In the genomic region with DNA sequence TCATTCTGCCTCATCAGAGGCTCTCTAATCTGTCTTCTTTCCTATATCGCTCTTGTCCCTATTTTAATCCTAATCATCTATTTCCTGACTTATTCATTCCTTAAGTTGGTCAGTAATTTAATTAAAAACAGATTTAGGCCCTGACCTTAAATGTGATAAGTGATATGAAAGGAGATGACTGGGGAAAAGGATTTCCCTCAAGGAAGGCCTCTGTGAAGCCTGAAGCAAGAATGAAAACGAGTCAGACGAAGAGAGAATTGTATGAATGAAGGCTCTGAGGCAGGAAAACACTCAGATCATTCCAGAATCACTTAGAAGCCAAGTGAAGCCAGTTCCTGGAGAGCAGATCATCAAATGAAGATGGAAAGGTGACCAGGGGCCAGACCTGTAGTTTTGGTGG, we compare ENCODE assay signal across 21 cellular contexts. TPM values are rescaled to one million over a fixed set of nuclear protein-coding genes. Genes with fewer than 3 reads are reported as not detected.
A peak's percentile ranks its signal among the peaks of the same experiment; 100 is the strongest.
DNase-seq lines count a peak whose midpoint lies in the region; ATAC-seq and TF ChIP-seq lines count a peak whose summit lies in the region.
"Had no signal": no experiment of that assay in that cellular context is flagged by ENCODE, and none has a peak within 500 bp of the region (broad histone marks: within the 10 kb centered on the region; RNA-seq: fewer than 3 reads in every experiment).

No MANE protein-coding gene starts in this region.

- H3K9me3 Mint-ChIP-seq in GM23338 = peaks cover 21% of the 10 kb centered on the region

- H3K4me3 ChIP-seq in GM23338 = no peak overlapping the region
- H3K4me3 ChIP-seq in esophagus squamous epithelium = no peak overlapping the region
- no peak overlapping the region for H3K4me3 ChIP-seq in smooth muscle cell
- H3K4me3 ChIP-seq: gastrocnemius medialis, lung had no signal

- DNase-seq in GM23338 (ENCODE audit: low spot score) = no peak
- no peak for DNase-seq in esophagus squamous epithelium (lab: John Stamatoyannopoulos, UW)
- no peak for DNase-seq in smooth muscle cell (lab: John Stamatoyannopoulos, UW; ENCODE audit: unreplicated experiment)
- no peak for DNase-seq in D341Med (ENCODE audit: low spot score)
- DNase-seq: activated CD4-positive, CD25-positive, alpha-beta regulatory T cell treated with anti-CD3 and anti-CD28 coated beads, Interleukin-2, amount 50 U/mL, for 72 hours; activated CD8-positive, alpha-beta memory T cell treated with anti-CD3 and anti-CD28 coated beads for 24 hours; activated T-cell treated with anti-CD3 and anti-CD28 coated beads, Interleukin-2, amount 50 U/mL, for 72 hours; CD8-positive, alpha-beta T cell; gastrocnemius medialis; H7; kidney; nucleus accumbens; retina; T1000 had no signal

- intact Hi-C loops in esophagus squamous epithelium (cut with DNase I) = no loop called here

- no peak overlapping the region for H3K4me3 Mint-ChIP-seq in GM23338
- H3K4me3 Mint-ChIP-seq: activated T-cell treated with anti-CD3 and anti-CD28 coated beads, Interleukin-2, amount 50 U/mL, for 72 hours; CD8-positive, alpha-beta T cell had no signal

- H3K27ac Mint-ChIP-seq in GM23338 = peak overlapping the region; percentile 7; the same call in 1 of the 2 replicates
- H3K27ac Mint-ChIP-seq: CD8-positive, alpha-beta T cell had no signal

- H3K36me3 ChIP-seq in GM23338 (ENCODE audit: insufficient read depth) = peaks cover 31% of the 10 kb centered on the region
- peaks cover 0 to 34% (median 0%) of the 10 kb centered on the region in 3 donors for H3K36me3 ChIP-seq in esophagus squamous epithelium
- H3K36me3 ChIP-seq in smooth muscle cell (ENCODE audit: low read depth) = peaks cover 5% of the 10 kb centered on the region
- H3K36me3 ChIP-seq: gastrocnemius medialis had no signal

- no peak overlapping the region for H3K9ac ChIP-seq in smooth muscle cell (ENCODE audit: low read depth)

- ATAC-seq in GM23338 = no peak
- no peak for ATAC-seq in SK-N-SH treated with all-trans-retinoic acid at 6 μM for 48 hours
- ATAC-seq in GM18868 (IDR thresholded peaks at IDR 0.05; ENCODE audit: unreplicated experiment) = no peak
- no peak for ATAC-seq in HG03097 (IDR thresholded peaks at IDR 0.05; ENCODE audit: low FRiP score, unreplicated experiment)
- ATAC-seq: activated naive CD4-positive, alpha-beta T cell treated with anti-CD3 and anti-CD28 coated beads, Interleukin-2, amount 50 U/mL, for 72 hours; activated T-cell treated with anti-CD3 and anti-CD28 coated beads, Interleukin-2, amount 50 U/mL, for 72 hours; CD8-positive, alpha-beta T cell; gastrocnemius medialis had no signal

- no peak for TF ChIP-seq CTCF in GM23338 (conservative IDR thresholded peaks at IDR 0.05; ENCODE audit: low read depth in 2 of 2)
- no peak for TF ChIP-seq CTCF in esophagus squamous epithelium (IDR thresholded peaks at IDR 0.05)
- TF ChIP-seq CTCF in smooth muscle cell (IDR thresholded peaks at IDR 0.05; ENCODE audit: borderline replicate concordance, insufficient read depth, poor library complexity, severe bottlenecking) = no peak

- peaks cover 0 to 13% (median 11%) of the 10 kb centered on the region in 3 donors for H3K9me3 ChIP-seq in esophagus squamous epithelium
- peaks cover 6% of the 10 kb centered on the region for H3K9me3 ChIP-seq in smooth muscle cell (replicated peaks; ENCODE audit: low read depth)
- H3K9me3 ChIP-seq: gastrocnemius medialis had no signal

- TF ChIP-seq POLR2A in esophagus squamous epithelium (IDR thresholded peaks at IDR 0.05) = no peak

- peaks cover 4% of the 10 kb centered on the region for H3K79me2 ChIP-seq in GM23338 (replicated peaks; ENCODE audit: insufficient read depth)
- H3K79me2 ChIP-seq in smooth muscle cell (ENCODE audit: low read depth) = peaks cover 3% of the 10 kb centered on the region

- H3K9me2 ChIP-seq in GM23338 (ENCODE audit: insufficient read depth) = no peaks in the 10 kb centered on the region

- 73 to 81% methylated on average over 3 of the region's 3 CpGs for WGBS in esophagus squamous epithelium, 2 donors
- WGBS in smooth muscle cell (ENCODE audit: low lambda C conversion rate) = 43% methylated on average over 3 of the region's 3 CpGs

- H3F3A ChIP-seq in GM23338 (replicated peaks; ENCODE audit: low read depth) (no peaks in the 10 kb centered on the region; the same call in 1 of the 2 replicates), smooth muscle cell (ENCODE audit: low read depth) (peaks cover 28% of the 10 kb centered on the region)

- H3K4me1 Mint-ChIP-seq in GM23338 = no peaks in the 10 kb centered on the region

- H3K27me3 ChIP-seq in GM23338 (ENCODE audit: insufficient read depth) = no peaks in the 10 kb centered on the region
- no peaks in the 10 kb centered on the region for H3K27me3 ChIP-seq in esophagus squamous epithelium
- no peaks in the 10 kb centered on the region for H3K27me3 ChIP-seq in smooth muscle cell (ENCODE audit: low read depth)
- H3K27me3 ChIP-seq: gastrocnemius medialis had no signal

- peaks cover 1% of the 10 kb centered on the region for H3K27me3 Mint-ChIP-seq in GM23338 (ENCODE audit: insufficient read depth, low read depth, poor library complexity)

- H3K27ac ChIP-seq in GM23338 (ENCODE audit: low read depth) (0 out of 2 replicates have a peak overlapping the region, but pooled peaks have one; percentile 45), esophagus squamous epithelium (peak overlapping the region in 3 of 4 donors; percentile 7 to 9 (median 9)), smooth muscle cell (ENCODE audit: low read depth) (peak overlapping the region; percentile 89)
- H3K27ac ChIP-seq: gastrocnemius medialis, RWPE1 had no signal

- H3K4me2 ChIP-seq in GM23338 = no peak overlapping the region
- H3K4me2 ChIP-seq in smooth muscle cell = peak overlapping the region; percentile 65

- peaks cover 56% of the 10 kb centered on the region for H3K36me3 Mint-ChIP-seq in GM23338 (ENCODE audit: low read depth)

- no peaks in the 10 kb centered on the region for H3K4me1 ChIP-seq in GM23338 (ENCODE audit: insufficient read depth)
- H3K4me1 ChIP-seq in esophagus squamous epithelium = peaks cover 0 to 17% (median 0%) of the 10 kb centered on the region in 3 donors
- peaks cover 13% of the 10 kb centered on the region for H3K4me1 ChIP-seq in smooth muscle cell (ENCODE audit: low read depth)
- H3K4me1 ChIP-seq: gastrocnemius medialis had no signal

- H4K20me1 ChIP-seq in GM23338 (replicated peaks; ENCODE audit: insufficient read depth) = peaks cover 6% of the 10 kb centered on the region; the same call in 1 of the 2 replicates
- H4K20me1 ChIP-seq in smooth muscle cell (ENCODE audit: low read depth) = peaks cover 15% of the 10 kb centered on the region

- H2AFZ ChIP-seq in GM23338 = no peak overlapping the region
- H2AFZ ChIP-seq in smooth muscle cell (ENCODE audit: low read depth) = no peak overlapping the region

TF ChIP-seq in GM23338, 12 proteins besides CTCF, POLR2A, EP300 and RAD21 (continues in another document):
- TF ChIP-seq POLR2AphosphoS5 (IDR thresholded peaks at IDR 0.05; ENCODE audit: low read depth) (no peak), ZNF331 (CRISPR knock-in tag; IDR thresholded peaks at IDR 0.05; ENCODE audit: low read depth) (no peak)

TF ChIP-seq in SK-N-SH treated with all-trans-retinoic acid at 6 μM for 48 hours, 23 proteins besides CTCF, POLR2A, EP300 and RAD21:
- no peak for TF ChIP-seq ZFP3 (CRISPR knock-in tag; IDR thresholded peaks at IDR 0.05)
- TF ChIP-seq ZNF565 (CRISPR knock-in tag; conservative IDR thresholded peaks at IDR 0.05; ENCODE audit: low read depth) = no peak
- TF ChIP-seq PPARA (CRISPR knock-in tag; IDR thresholded peaks at IDR 0.05; ENCODE audit: borderline replicate concordance) = no peak
- TF ChIP-seq ZFP30 (CRISPR knock-in tag; IDR thresholded peaks at IDR 0.05) = peak; percentile 47; the same call in 1 of the 2 replicates
- TF ChIP-seq GLIS3 (CRISPR knock-in tag; IDR thresholded peaks at IDR 0.05) = no peak

RNA-seq across cellular contexts. Expression of gene PKD2, which starts 22.1 kb away (rescaled TPM):
- total RNA-seq in GM23338 (2014; rRNA removed; shearing (Covaris generic)) = 34.8 and 45.3 TPM in 2 replicates
- polyA plus RNA-seq in GM23338 (2016; fragmentation: Nextera tagmentation; extraction: Ambion mirVana) (12.8 and 17.9 TPM in 2 replicates), smooth muscle cell (13.1 and 19.8 TPM in 2 replicates)
- total RNA-seq in esophagus squamous epithelium (10 to 100 TPM in 3 of 4 donors, 1 to 10 TPM in 1; 9.4 to 34.7 (median 13.9) TPM), smooth muscle cell (40.6 and 41.4 TPM in 2 replicates)

RNA-seq across cellular contexts. Expression of gene SPP1, which starts 54.0 kb away (rescaled TPM):
- total RNA-seq in GM23338 (2014; rRNA removed; shearing (Covaris generic)) = 41.3 and 43.1 TPM in 2 replicates
- polyA plus RNA-seq in GM23338 (2016; fragmentation: Nextera tagmentation; extraction: Ambion mirVana) = 49.0 and 51.3 TPM in 2 replicates
- total RNA-seq in esophagus squamous epithelium = 1 to 10 TPM in 2 of 4 donors, under 1 TPM in 2; 0.15 to 4.0 (median 2.5) TPM
- 29.6 and 37.3 TPM in 2 replicates for total RNA-seq in smooth muscle cell
- 16.2 and 102 TPM in 2 replicates for polyA plus RNA-seq in smooth muscle cell
- total RNA-seq: activated naive CD4-positive, alpha-beta T cell treated with anti-CD3 and anti-CD28 coated beads, Interleukin-2, amount 50 U/mL, for 72 hours; bronchial epithelial cell; CD8-positive, alpha-beta T cell had no signal

Comparison
In these comparisons a context has a peak if more than half of its experiments do, and no peak if none do; other contexts are left out.
1. H3K27ac ChIP-seq: peak in every context shown above with its lines; median percentile 89 in smooth muscle cell; 45 in GM23338; 9 in esophagus squamous epithelium.